8 cellular contexts compared by ENCODE assay signal in the genomic region with DNA sequence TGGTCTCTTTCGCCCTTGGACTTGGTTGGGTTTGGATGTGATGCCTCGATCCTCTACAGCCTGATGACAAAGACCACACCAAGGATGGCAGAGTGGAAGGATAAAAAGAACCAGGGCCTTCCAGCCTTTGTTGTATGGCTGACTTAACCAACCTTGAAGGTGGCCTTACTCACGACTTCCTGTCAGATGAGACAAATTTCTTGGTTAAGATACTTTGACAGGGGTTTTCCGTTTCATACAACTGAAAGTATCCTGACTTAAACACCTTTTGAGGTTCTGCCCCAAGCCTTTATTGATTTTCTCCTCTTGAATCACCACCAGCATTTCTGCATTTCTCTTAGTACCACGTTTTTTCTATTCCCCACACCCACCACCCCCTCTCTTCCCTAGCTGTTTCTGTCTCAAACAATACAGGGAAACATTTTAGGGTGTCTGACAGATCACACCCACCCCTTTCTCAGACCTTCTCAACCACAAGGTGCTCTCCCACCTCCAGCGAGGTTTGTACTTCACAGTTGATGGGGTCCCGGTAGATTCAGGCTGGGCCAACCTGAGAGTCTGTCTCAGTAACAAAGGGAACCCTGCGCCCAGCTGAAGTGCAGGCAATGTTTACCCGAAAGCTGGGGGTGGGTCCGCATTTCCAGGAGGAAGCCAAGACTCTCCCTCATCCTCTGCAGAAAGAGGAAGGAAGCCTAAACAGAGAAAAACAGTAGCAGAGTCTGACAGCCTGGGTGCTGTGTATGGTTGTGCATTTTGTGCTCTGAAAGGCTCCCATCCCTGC. TPM values are rescaled to one million over a fixed set of nuclear protein-coding genes. Genes with fewer than 3 reads are reported as not detected.
DNase-seq lines count a peak whose midpoint lies in the region; ATAC-seq and TF ChIP-seq lines count a peak whose summit lies in the region.

No MANE protein-coding gene starts in this region.

- no peak overlapping the region for H4K12ac ChIP-seq in trophoblast cell (ENCODE audit: low read depth, low read length)

- H3K4me3 ChIP-seq in DND-41 (ENCODE audit: low read depth in 1 of 2, low read length in 2 of 2) (no peak overlapping the region), trophoblast cell (ENCODE audit: low read depth, low read length) (no peak overlapping the region)

- H3K27me3 ChIP-seq in DND-41 (ENCODE audit: insufficient read depth, low read length, poor library complexity) (no peaks in the 10 kb centered on the region), trophoblast cell (ENCODE audit: insufficient read depth, low read length) (no peaks in the 10 kb centered on the region)

- H4K20me1 ChIP-seq in DND-41 (ENCODE audit: insufficient read depth, low read length): no peaks in the 10 kb centered on the region

- H3K27ac ChIP-seq in DND-41 (ENCODE audit: low read length) (no peak overlapping the region), trophoblast cell (ENCODE audit: low read depth, low read length) (no peak overlapping the region)

- H3K79me2 ChIP-seq in DND-41 (ENCODE audit: insufficient read depth, low read length) (no peaks in the 10 kb centered on the region), trophoblast cell (ENCODE audit: control insufficient read depth, insufficient read depth, low read length, poor library complexity) (no peaks in the 10 kb centered on the region)

- no CpG with 5 or more reads among the region's 10 CpGs for WGBS in trophoblast cell (ENCODE audit: extremely low coverage, insufficient coverage, insufficient read length)

- in situ Hi-C loops in ACHN (cut with HindIII; ENCODE audit: low pct_ligation_motif_present, low pct_unique_long_range_greater_than_20kb, low sequenced_read_pairs): no loop called here

- no peak overlapping the region for H4K8ac ChIP-seq in trophoblast cell (ENCODE audit: low read depth, low read length)

- no peak overlapping the region for H2AK5ac ChIP-seq in trophoblast cell (ENCODE audit: low read length)

- H3K36me3 ChIP-seq in DND-41 (ENCODE audit: insufficient read depth, low read length) (0 out of 2 replicates have a peak, but pooled peaks cover 5% of the 10 kb centered on the region), trophoblast cell (ENCODE audit: control insufficient read depth in 1 of 2, insufficient read depth in 2 of 2, low read length in 2 of 2) (peaks cover 0 to 2% of the 10 kb centered on the region in 2 experiments)

- H2AFZ ChIP-seq in DND-41 (ENCODE audit: low read depth, low read length) (peak overlapping the region; percentile 7; the same call in 1 of the 2 replicates), trophoblast cell (ENCODE audit: insufficient read depth, low read length, poor library complexity) (no peak overlapping the region)

- H3K14ac ChIP-seq in trophoblast cell (ENCODE audit: low read length): no peak overlapping the region

- H3K4ac ChIP-seq in trophoblast cell (ENCODE audit: low read depth, low read length): no peak overlapping the region

- H3K9ac ChIP-seq in DND-41 (ENCODE audit: low read depth, low read length) (no peak overlapping the region), trophoblast cell (ENCODE audit: low read length) (peak overlapping the region; percentile 28)

- H3K18ac ChIP-seq in trophoblast cell (ENCODE audit: low read length): no peak overlapping the region

- H3K9me3 ChIP-seq in DND-41 (ENCODE audit: insufficient read depth, low read length, severe bottlenecking) (peaks cover 31% of the 10 kb centered on the region), trophoblast cell (ENCODE audit: insufficient read depth, low read depth, low read length) (peaks cover 14% of the 10 kb centered on the region)

- DNase-seq in DND-41: no peak
- peak; percentile 67 for DNase-seq in KG1 (lab: John Stamatoyannopoulos, UW)
- peak; percentile 56 for DNase-seq in activated T-cell treated with anti-CD3 and anti-CD28 coated beads for 4 hours
- DNase-seq in trophoblast cell: no peak
- DNase-seq in NCI-H345 treated with DMSO at 0.1 percent for 48 hours (lab: John Stamatoyannopoulos, UW; ENCODE audit: unreplicated experiment): no peak
- no peak for DNase-seq in ACHN
- no peak for DNase-seq in GOT3 (lab: John Stamatoyannopoulos, UW)

- peaks cover 5% of the 10 kb centered on the region for H3K79me1 ChIP-seq in trophoblast cell (ENCODE audit: low read length)

- peak; percentile 48; the same call in 1 of the 3 replicates for ATAC-seq in DND-41 (ENCODE audit: insufficient read depth, low read depth)
- ATAC-seq in GM21526 (IDR thresholded peaks at IDR 0.05; ENCODE audit: low FRiP score, unreplicated experiment): peak; percentile 67

- no peak for TF ChIP-seq CTCF in DND-41 (IDR thresholded peaks at IDR 0.05; ENCODE audit: borderline replicate concordance, extremely low read depth, low read length, poor library complexity, severe bottlenecking)

- no peak overlapping the region for H3K23ac ChIP-seq in trophoblast cell (ENCODE audit: low read length)

- no peak overlapping the region for H2BK5ac ChIP-seq in trophoblast cell (ENCODE audit: low read depth, low read length, poor library complexity)

- H3K4me1 ChIP-seq in DND-41 (ENCODE audit: insufficient read depth, low read length) (no peaks in the 10 kb centered on the region; the same call in 1 of the 2 replicates), trophoblast cell (ENCODE audit: control insufficient read depth in 1 of 2, insufficient read depth in 2 of 2, low read length in 2 of 2) (peaks cover 0 to 5% of the 10 kb centered on the region in 2 experiments)

- H3K4me2 ChIP-seq in DND-41 (ENCODE audit: insufficient read depth, low read length) (no peak overlapping the region), trophoblast cell (ENCODE audit: low read length) (no peak overlapping the region)

- no peak overlapping the region for H4K91ac ChIP-seq in trophoblast cell (ENCODE audit: low read depth, low read length)

- no peak overlapping the region for H2BK120ac ChIP-seq in trophoblast cell (ENCODE audit: insufficient read depth, low read length, poor library complexity)

- H2BK12ac ChIP-seq in trophoblast cell (ENCODE audit: low read length): no peak overlapping the region

RNA-seq across cellular contexts. Expression of a gene that starts 5.0 kb away (rescaled TPM):
- 9.9 and 10.3 TPM in 2 replicates for polyA plus RNA-seq in trophoblast cell (2013)

Comparison
In these comparisons a context has a peak if more than half of its experiments do, and no peak if none do; other contexts are left out.
1. DNase-seq: peak in KG1 (single experiment) and activated T-cell treated with anti-CD3 and anti-CD28 coated beads for 4 hours (single experiment); none in DND-41 (single experiment), trophoblast cell (0 of 2), NCI-H345 treated with DMSO at 0.1 percent for 48 hours (single experiment), ACHN (single experiment) and GOT3 (single experiment).